20 cellular contexts compared by ENCODE assay signal in the genomic region with DNA sequence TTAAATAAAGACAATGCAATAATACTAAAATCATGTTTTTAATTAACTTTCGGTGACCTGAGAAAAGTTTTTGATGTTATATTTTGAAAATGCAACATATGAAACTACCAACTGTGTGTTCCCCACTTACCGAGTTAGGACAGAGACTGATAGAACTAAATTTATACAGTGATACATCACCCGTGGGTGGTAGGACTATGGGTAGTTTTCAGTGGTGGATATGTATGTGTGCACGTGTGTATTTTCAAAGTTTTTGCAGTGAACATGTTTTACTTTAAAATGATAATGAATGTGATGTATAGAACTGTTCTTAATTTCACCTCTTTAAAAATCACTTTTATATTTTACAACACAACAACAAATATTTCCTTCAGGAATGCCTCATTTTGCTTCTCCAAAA.
"Had no signal": no experiment of that assay in that cellular context is flagged by ENCODE, and none has a peak within 500 bp of the region (broad histone marks: within the 10 kb centered on the region; RNA-seq: fewer than 3 reads in every experiment).

No MANE protein-coding gene starts in this region.

- H3K9me3 ChIP-seq: lower lobe of right lung, prostate gland, right atrium auricular region, thoracic aorta, tibial nerve, upper lobe of left lung had no signal

- H3K36me3 Mint-ChIP-seq: naive thymus-derived CD8-positive, alpha-beta T cell had no signal

- H3K4me1 Mint-ChIP-seq: naive thymus-derived CD8-positive, alpha-beta T cell; nephron progenitor cell had no signal

- H3K27me3 ChIP-seq: right atrium auricular region, tibial nerve, upper lobe of left lung had no signal

- H3K4me3 Mint-ChIP-seq: naive thymus-derived CD8-positive, alpha-beta T cell; nephron progenitor cell had no signal

- H3K36me3 ChIP-seq: lower lobe of right lung, prostate gland, right atrium auricular region, thoracic aorta, tibial nerve, upper lobe of left lung had no signal

- H3K27ac ChIP-seq: dorsolateral prefrontal cortex, lower lobe of right lung, prostate gland, right atrium auricular region, thoracic aorta, tibial nerve, upper lobe of left lung had no signal

- ATAC-seq: left ventricle myocardium superior; lower lobe of right lung; naive thymus-derived CD8-positive, alpha-beta T cell; sciatic nerve had no signal

- H3K4me3 ChIP-seq: dorsolateral prefrontal cortex, lower lobe of right lung, prostate gland, right atrium auricular region, smooth muscle cell, thoracic aorta, tibial nerve, upper lobe of left lung had no signal

- H3K4me1 ChIP-seq: lower lobe of right lung, prostate gland, right atrium auricular region, tibial nerve, upper lobe of left lung had no signal

- DNase-seq: dorsolateral prefrontal cortex; effector CD4-positive, alpha-beta T cell; hypothalamus; left ventricle myocardium superior; lower lobe of right lung; naive thymus-derived CD8-positive, alpha-beta T cell; nephron progenitor cell; nucleus accumbens; stimulated activated CD4-positive, alpha-beta T cell treated with anti-CD3 and anti-CD28 coated beads, Interleukin-12 subunit alpha, Interleukin-12 subunit beta, amount 100 ng/mL, for 4 hours; stimulated activated CD4-positive, alpha-beta T cell treated with anti-CD3 and anti-CD28 coated beads, Interleukin-1b, Interleukin-23, amount 100 ng/mL, for 48 hours; stimulated activated CD4-positive, alpha-beta T cell treated with anti-CD3 and anti-CD28 coated beads, Interleukin-4, amount 100 ng/mL, for 1 hour; stimulated activated CD8-positive, alpha-beta memory T cell treated with anti-CD3 and anti-CD28 coated beads, Interleukin-4, amount 100 ng/mL, for 48 hours; stimulated activated naive CD4-positive, alpha-beta T cell treated with Interleukin-2 at 50 U/mL for 16 hours; upper lobe of left lung had no signal

- H3K4me2 ChIP-seq: smooth muscle cell had no signal

- H3K27ac Mint-ChIP-seq: naive thymus-derived CD8-positive, alpha-beta T cell; nephron progenitor cell had no signal

- H3K9me3 Mint-ChIP-seq: naive thymus-derived CD8-positive, alpha-beta T cell had no signal
